28 cellular contexts compared by ENCODE assay signal in genomic region chr14:82239205-82239604, GRCh38.
"Had no signal": no experiment of that assay in that cellular context is flagged by ENCODE, and none has a peak within 500 bp of the region (broad histone marks: within the 10 kb centered on the region; RNA-seq: fewer than 3 reads in every experiment).

No MANE protein-coding gene starts in this region.

- H3K4me1 ChIP-seq: ascending aorta, breast epithelium, colonic mucosa, esophagus squamous epithelium had no signal

- H3K4me1 Mint-ChIP-seq: activated CD4-positive, alpha-beta T cell treated with anti-CD3 and anti-CD28 coated beads for 36 hours; activated CD4-positive, alpha-beta T cell treated with anti-CD3 and anti-CD28 coated beads, Interleukin-2, amount 10 ng/mL, durations not matched to agents 24 days and 14 days; activated naive CD4-positive, alpha-beta T cell treated with anti-CD3 and anti-CD28 coated beads, Interleukin-2, amount 10 ng/mL, durations not matched to agents 7 days and 5 days; activated naive CD8-positive, alpha-beta T cell treated with anti-CD3 and anti-CD28 coated beads, Interleukin-2, amount 10 ng/mL, durations not matched to agents 7 days and 5 days; T-helper 17 cell had no signal

- H3K4me3 Mint-ChIP-seq: activated CD4-positive, alpha-beta memory T cell treated with anti-CD3 and anti-CD28 coated beads for 36 hours; activated CD4-positive, alpha-beta T cell treated with anti-CD3 and anti-CD28 coated beads for 36 hours; activated CD4-positive, alpha-beta T cell treated with anti-CD3 and anti-CD28 coated beads, Interleukin-2, amount 10 ng/mL, durations not matched to agents 24 days and 14 days; activated naive CD4-positive, alpha-beta T cell treated with anti-CD3 and anti-CD28 coated beads, Interleukin-2, amount 10 ng/mL, durations not matched to agents 7 days and 5 days; activated naive CD8-positive, alpha-beta T cell treated with anti-CD3 and anti-CD28 coated beads, Interleukin-2, amount 10 ng/mL, durations not matched to agents 7 days and 5 days; activated T-cell treated with anti-CD3 and anti-CD28 coated beads, Interleukin-2, amount 50 U/mL, for 24 hours; activated T-cell treated with anti-CD3 and anti-CD28 coated beads, Interleukin-2, amount 50 U/mL, for 72 hours; brain; T-helper 17 cell; T-helper 2 cell treated with Interferon-gamma antibody and Interleukin-4, amounts not matched to agents 5 μg/mL and 100 μg/mL, for 36 hours had no signal

- ATAC-seq: activated CD4-positive, alpha-beta T cell treated with anti-CD3 and anti-CD28 coated beads for 36 hours; activated naive CD4-positive, alpha-beta T cell treated with anti-CD3 and anti-CD28 coated beads, Interleukin-2, amount 50 U/mL, for 72 hours; activated T-cell treated with anti-CD3 and anti-CD28 coated beads, Interleukin-2, amount 50 U/mL, for 72 hours; T-helper 17 cell had no signal

- H3K36me3 ChIP-seq: ascending aorta, breast epithelium, cardiac muscle cell, colonic mucosa, esophagus squamous epithelium had no signal

- H3K27ac ChIP-seq: ascending aorta, breast epithelium, cardiac muscle cell, colonic mucosa, epithelial cell of prostate, esophagus squamous epithelium had no signal

- H3K27ac Mint-ChIP-seq: activated CD4-positive, alpha-beta memory T cell treated with anti-CD3 and anti-CD28 coated beads for 36 hours; activated CD4-positive, alpha-beta T cell treated with anti-CD3 and anti-CD28 coated beads for 36 hours; activated CD4-positive, alpha-beta T cell treated with anti-CD3 and anti-CD28 coated beads, Interleukin-2, amount 10 ng/mL, durations not matched to agents 24 days and 14 days; activated naive CD4-positive, alpha-beta T cell treated with anti-CD3 and anti-CD28 coated beads, Interleukin-2, amount 10 ng/mL, durations not matched to agents 7 days and 5 days; activated naive CD4-positive, alpha-beta T cell treated with anti-CD3 and anti-CD28 coated beads, Interleukin-2, amount 50 U/mL, for 72 hours; activated naive CD8-positive, alpha-beta T cell treated with anti-CD3 and anti-CD28 coated beads, Interleukin-2, amount 10 ng/mL, durations not matched to agents 7 days and 5 days; activated T-cell treated with anti-CD3 and anti-CD28 coated beads, Interleukin-2, amount 50 U/mL, for 24 hours; activated T-cell treated with anti-CD3 and anti-CD28 coated beads, Interleukin-2, amount 50 U/mL, for 72 hours; T-helper 17 cell; T-helper 2 cell treated with Interferon-gamma antibody and Interleukin-4, amounts not matched to agents 5 μg/mL and 100 μg/mL, for 36 hours had no signal

- H3K27me3 ChIP-seq: ascending aorta, breast epithelium, cardiac muscle cell, colonic mucosa, esophagus squamous epithelium had no signal

- H3K9me3 ChIP-seq: ascending aorta, breast epithelium, colonic mucosa, esophagus squamous epithelium had no signal

- H3K27me3 Mint-ChIP-seq: activated CD4-positive, alpha-beta memory T cell treated with anti-CD3 and anti-CD28 coated beads for 36 hours; activated CD4-positive, alpha-beta T cell treated with anti-CD3 and anti-CD28 coated beads for 36 hours; activated CD4-positive, alpha-beta T cell treated with anti-CD3 and anti-CD28 coated beads, Interleukin-2, amount 10 ng/mL, durations not matched to agents 24 days and 14 days; activated naive CD4-positive, alpha-beta T cell treated with anti-CD3 and anti-CD28 coated beads, Interleukin-2, amount 10 ng/mL, durations not matched to agents 7 days and 5 days; activated naive CD8-positive, alpha-beta T cell treated with anti-CD3 and anti-CD28 coated beads, Interleukin-2, amount 10 ng/mL, durations not matched to agents 7 days and 5 days; activated T-cell treated with anti-CD3 and anti-CD28 coated beads, Interleukin-2, amount 50 U/mL, for 24 hours; T-helper 17 cell had no signal

- H3K4me3 ChIP-seq: ascending aorta, breast epithelium, cardiac muscle cell, colonic mucosa, esophagus squamous epithelium had no signal

- H3K36me3 Mint-ChIP-seq: activated CD4-positive, alpha-beta memory T cell treated with anti-CD3 and anti-CD28 coated beads for 36 hours; activated naive CD4-positive, alpha-beta T cell treated with anti-CD3 and anti-CD28 coated beads, Interleukin-2, amount 10 ng/mL, durations not matched to agents 7 days and 5 days; activated naive CD4-positive, alpha-beta T cell treated with anti-CD3 and anti-CD28 coated beads, Interleukin-2, amount 50 U/mL, for 72 hours; activated naive CD8-positive, alpha-beta T cell treated with anti-CD3 and anti-CD28 coated beads, Interleukin-2, amount 10 ng/mL, durations not matched to agents 7 days and 5 days; brain had no signal

- DNase-seq: activated CD4-positive, alpha-beta memory T cell treated with anti-CD3 and anti-CD28 coated beads for 36 hours; activated CD4-positive, alpha-beta T cell treated with anti-CD3 and anti-CD28 coated beads for 36 hours; activated CD4-positive, alpha-beta T cell treated with anti-CD3 and anti-CD28 coated beads, Interleukin-2, amount 10 ng/mL, durations not matched to agents 24 days and 14 days; activated CD4-positive, CD25-positive, alpha-beta regulatory T cell; activated CD4-positive, CD25-positive, alpha-beta regulatory T cell treated with anti-CD3 and anti-CD28 coated beads, Interleukin-2, amount 50 U/mL, for 72 hours; activated CD8-positive, alpha-beta memory T cell treated with anti-CD3 and anti-CD28 coated beads, Interleukin-2, amount 50 U/mL, for 48 hours; activated gamma-delta T cell; activated naive CD4-positive, alpha-beta T cell; activated naive CD4-positive, alpha-beta T cell treated with anti-CD3 and anti-CD28 coated beads, Interleukin-2, amount 10 ng/mL, durations not matched to agents 7 days and 5 days; activated naive CD8-positive, alpha-beta T cell treated with anti-CD3 and anti-CD28 coated beads, Interleukin-2, amount 10 ng/mL, durations not matched to agents 7 days and 5 days; activated T-cell treated with anti-CD3 and anti-CD28 coated beads for 4 hours; activated T-cell treated with anti-CD3 and anti-CD28 coated beads, Interleukin-2, amount 50 U/mL, for 24 hours; activated T-cell treated with anti-CD3 and anti-CD28 coated beads, Interleukin-2, amount 50 U/mL, for 72 hours; central memory CD4-positive, alpha-beta T cell; cerebellar nuclear complex; colonic mucosa; effector CD8-positive, alpha-beta T cell; esophagus squamous epithelium; foreskin melanocyte; T-helper 1 cell; T-helper 17 cell had no signal
